In the genomic region with DNA sequence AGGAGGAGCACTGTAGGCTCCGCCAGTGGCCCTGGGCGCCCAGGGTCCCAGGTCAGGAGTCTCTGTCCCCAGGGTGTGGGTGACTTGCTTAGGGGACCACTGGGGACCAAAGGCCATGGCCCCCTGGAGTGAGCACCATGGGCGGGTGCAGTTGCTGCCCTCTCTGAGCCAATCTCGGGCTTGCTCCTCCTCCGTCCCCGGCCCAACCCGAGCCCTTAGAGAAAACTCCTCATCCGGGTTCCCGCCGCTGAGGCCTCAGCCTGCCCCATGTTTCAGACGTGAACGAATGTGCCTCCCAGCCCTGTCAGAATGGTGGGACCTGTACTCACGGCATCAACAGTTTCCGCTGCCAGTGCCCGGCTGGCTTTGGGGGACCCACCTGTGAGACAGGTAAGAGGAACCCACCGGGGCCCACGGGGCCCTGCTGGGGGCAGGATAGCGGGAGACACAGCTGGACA, we compare ENCODE assay signal across 10 cellular contexts. TPM values are rescaled to one million over a fixed set of nuclear protein-coding genes. Genes with fewer than 3 reads are reported as not detected.
DNase-seq lines count a peak whose midpoint lies in the region; TF ChIP-seq lines count a peak whose summit lies in the region.
"Had no signal": no experiment of that assay in that cellular context is flagged by ENCODE, and none has a peak within 500 bp of the region (broad histone marks: within the 10 kb centered on the region; RNA-seq: fewer than 3 reads in every experiment).

No MANE protein-coding gene starts in this region.

- no peaks in the 10 kb centered on the region for H3K79me2 ChIP-seq in PC-9 (ENCODE audit: low read depth)

- intact Hi-C loops in CD4-positive, alpha-beta memory T cell (cut with micrococcal nuclease), result loop anchor here (1.0 to 2.0 kb wide), 2 partner anchors 114 to 205 kb away; partner anchors contain the start of gene PPP1R7
- intact Hi-C loops in PC-9 (cut with micrococcal nuclease; ENCODE audit: unreplicated experiment), result loop anchor here (1.0 kb wide), 1 partner anchor 39 kb away; the partner anchor contains the start of gene SNED1

- H3K4me2 ChIP-seq in PC-9, result peak overlapping the region; percentile 76

- no peak for TF ChIP-seq CTCF in GM20000 (IDR thresholded peaks at IDR 0.05; ENCODE audit: extremely low read depth, missing control alignments)
- no peak for TF ChIP-seq CTCF in PC-9 (conservative IDR thresholded peaks at IDR 0.05)
- TF ChIP-seq CTCF in glutamatergic neuron (IDR thresholded peaks at IDR 0.05; ENCODE audit: partially characterized antibody, unreplicated experiment), result no peak

- H3K9me3 ChIP-seq in CD4-positive, alpha-beta memory T cell (ENCODE audit: control insufficient read depth in 1 of 2, low read length in 2 of 2), result no peaks in the 10 kb centered on the region
- H3K9me3 ChIP-seq in PC-9 (ENCODE audit: insufficient read depth, low read depth), result no peaks in the 10 kb centered on the region

- H3K27me3 ChIP-seq in CD4-positive, alpha-beta memory T cell (ENCODE audit: insufficient read depth, low read length), result no peaks in the 10 kb centered on the region
- peaks cover 41% of the 10 kb centered on the region for H3K27me3 ChIP-seq in PC-9 (ENCODE audit: insufficient read depth, low read depth)

- H3F3A ChIP-seq in PC-9 (ENCODE audit: insufficient read depth, low read depth), result 0 out of 2 replicates have a peak, but pooled peaks cover 5% of the 10 kb centered on the region

- peaks cover 32% of the 10 kb centered on the region for H3K4me1 ChIP-seq in CD4-positive, alpha-beta memory T cell (ENCODE audit: insufficient read depth, low read length)
- peaks cover 8% of the 10 kb centered on the region for H3K4me1 ChIP-seq in PC-9 (replicated peaks; ENCODE audit: insufficient read depth)

- BruUV-seq in PC-9 (replicated peaks; lab: Mats Ljungman, UMichigan), result no TSS peak

- no peaks in the 10 kb centered on the region for H3K9me3 Mint-ChIP-seq in CD4-positive, alpha-beta memory T cell
- H3K9me3 Mint-ChIP-seq in glutamatergic neuron (ENCODE audit: unreplicated experiment), result peaks cover 5% of the 10 kb centered on the region

- H3K9me2 ChIP-seq in PC-9 (ENCODE audit: insufficient read depth), result no peaks in the 10 kb centered on the region

- peak overlapping the region; percentile 75 to 95 (median 84) for H3K4me3 Mint-ChIP-seq in CD4-positive, alpha-beta memory T cell
- H3K4me3 Mint-ChIP-seq in glutamatergic neuron (ENCODE audit: unreplicated experiment), result no peak overlapping the region

- POLR2A ChIA-PET in CD4-positive, alpha-beta memory T cell (lab: Charles Lee; ENCODE audit: partially characterized antibody), result no interaction called here
- POLR2A ChIA-PET in PC-9 (lab: Charles Lee; ENCODE audit: unreplicated experiment), result no interaction called here

- H3K36me3 ChIP-seq in CD4-positive, alpha-beta memory T cell (ENCODE audit: insufficient read depth, low read length), result no peaks in the 10 kb centered on the region
- no peaks in the 10 kb centered on the region for H3K36me3 ChIP-seq in PC-9 (ENCODE audit: low read depth)

- peak in 2 of 5 donors; percentile 53 to 70 for DNase-seq in CD4-positive, alpha-beta memory T cell
- DNase-seq in GM20000 (ENCODE audit: low spot score) (peak; percentile 80), PC-9 (no peak), iPS-NIHi11 (ENCODE audit: low spot score) (peak; percentile 53), COR-L47 (lab: John Stamatoyannopoulos, UW) (no peak), HuH-7.5 (ENCODE audit: low spot score) (no peak), glutamatergic neuron (no peak), A172 (ENCODE audit: low spot score) (no peak)
- DNase-seq: DND-41, KG1 had no signal

- peaks cover 0 to 23% of the 10 kb centered on the region in 2 donors for H3K36me3 Mint-ChIP-seq in CD4-positive, alpha-beta memory T cell
- H3K36me3 Mint-ChIP-seq in glutamatergic neuron (ENCODE audit: unreplicated experiment), result no peaks in the 10 kb centered on the region

- H2AFZ ChIP-seq in PC-9, result no peak overlapping the region

- H3K27ac Mint-ChIP-seq in CD4-positive, alpha-beta memory T cell, result peak overlapping the region; percentile 80 to 99 (median 91)
- H3K27ac Mint-ChIP-seq in glutamatergic neuron (ENCODE audit: unreplicated experiment), result no peak overlapping the region

- H4K20me1 ChIP-seq in PC-9 (ENCODE audit: insufficient read depth), result no peaks in the 10 kb centered on the region

- CTCF ChIA-PET in CD4-positive, alpha-beta memory T cell (lab: Charles Lee; ENCODE audit: partially characterized antibody), result no interaction called here
- CTCF ChIA-PET in PC-9 (lab: Charles Lee), result no interaction called here

- H3K4me1 Mint-ChIP-seq in CD4-positive, alpha-beta memory T cell, result peaks cover 9 to 40% (median 17%) of the 10 kb centered on the region in 4 donors
- H3K4me1 Mint-ChIP-seq in glutamatergic neuron (ENCODE audit: low read depth, unreplicated experiment), result no peaks in the 10 kb centered on the region

- peak overlapping the region; percentile 68 for H3K27ac ChIP-seq in CD4-positive, alpha-beta memory T cell (ENCODE audit: low read depth, low read length)
- H3K27ac ChIP-seq in PC-9, result no peak overlapping the region

- no peaks in the 10 kb centered on the region for H3K27me3 Mint-ChIP-seq in CD4-positive, alpha-beta memory T cell
- H3K27me3 Mint-ChIP-seq in glutamatergic neuron (ENCODE audit: unreplicated experiment), result peaks cover 7% of the 10 kb centered on the region

- peak overlapping the region; percentile 17 to 83 for H3K4me3 ChIP-seq in CD4-positive, alpha-beta memory T cell (ENCODE audit: low read length in 2 of 2)
- H3K4me3 ChIP-seq in PC-9, result peak overlapping the region; percentile 37; the same call in 1 of the 2 replicates

RNA-seq across cellular contexts. Expression of gene SNED1, which starts 38.6 kb away (rescaled TPM):
- 10 to 100 TPM; 85.2 to 90.1 TPM for total RNA-seq in CD4-positive, alpha-beta memory T cell
- 1 to 10 TPM; 1.6 to 3.2 TPM for polyA plus RNA-seq in CD4-positive, alpha-beta memory T cell
- total RNA-seq in PC-9 (2021) (2.8 and 9.6 TPM in 2 replicates), glutamatergic neuron (ENCODE audit: unreplicated experiment) (2.8 TPM)
- 2.5 and 5.2 TPM in 2 replicates for total RNA-seq in A172 (2014; rRNA removed; shearing (Covaris generic))

Comparison
In these comparisons a context has a peak if more than half of its experiments do, and no peak if none do; other contexts are left out.
1. DNase-seq: peak in GM20000 (single experiment) and iPS-NIHi11 (single experiment); none in PC-9 (0 of 2), COR-L47 (single experiment), HuH-7.5 (single experiment), glutamatergic neuron (single experiment) and A172 (single experiment).